In the genomic region with DNA sequence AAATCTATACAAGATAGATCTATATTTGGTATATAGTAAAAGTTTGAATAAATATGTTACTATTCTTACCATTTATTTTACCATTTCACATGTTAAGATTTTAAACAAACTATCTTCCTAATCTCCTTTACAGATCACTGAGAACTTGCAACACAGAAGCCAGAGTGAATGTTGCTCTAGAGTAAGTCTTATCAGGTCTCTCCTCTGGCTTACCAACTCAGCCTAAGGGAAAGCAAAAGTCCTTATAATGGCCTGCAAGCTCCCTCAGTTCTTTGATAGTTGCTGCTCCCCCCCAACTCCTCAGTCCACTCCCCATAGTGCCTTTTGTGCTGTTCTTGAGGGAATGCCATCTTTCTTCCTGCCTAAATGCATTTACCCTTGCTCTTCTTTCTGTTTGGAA, we compare ENCODE assay signal across 25 cellular contexts. TPM values are rescaled to one million over a fixed set of nuclear protein-coding genes. Genes with fewer than 3 reads are reported as not detected.
DNase-seq lines count a peak whose midpoint lies in the region; TF ChIP-seq lines count a peak whose summit lies in the region.
"Had no signal": no experiment of that assay in that cellular context is flagged by ENCODE, and none has a peak within 500 bp of the region (broad histone marks: within the 10 kb centered on the region; RNA-seq: fewer than 3 reads in every experiment).

No MANE protein-coding gene starts in this region.

- TF ChIP-seq POLR2A in erythroblast (IDR thresholded peaks at IDR 0.05; ENCODE audit: low read length), result no peak
- TF ChIP-seq POLR2A in suprapubic skin (IDR thresholded peaks at IDR 0.05), result no peak

- no peaks in the 10 kb centered on the region for H3K27me3 ChIP-seq in Caco-2 (replicated peaks; ENCODE audit: control insufficient read depth, insufficient read depth, low read length)
- no peaks in the 10 kb centered on the region for H3K27me3 ChIP-seq in suprapubic skin
- H3K27me3 ChIP-seq: Peyer's patch had no signal

- in situ Hi-C loops in G401 (cut with HindIII; ENCODE audit: low sequenced_read_pairs), result no loop called here

- POLR2A ChIA-PET in Caco-2 (lab: Charles Lee), result no interaction called here

- intact Hi-C loops in Caco-2 (cut with micrococcal nuclease; ENCODE audit: unreplicated experiment), result no loop called here

- H3K4me3 ChIP-seq in Caco-2 (ENCODE audit: low read depth, low read length), result no peak overlapping the region
- H3K4me3 ChIP-seq in suprapubic skin, result no peak overlapping the region
- H3K4me3 ChIP-seq: A549, Peyer's patch had no signal

- H3K9me3 Mint-ChIP-seq in Caco-2 (ENCODE audit: unreplicated experiment), result no peaks in the 10 kb centered on the region
- H3K9me3 Mint-ChIP-seq in neural crest cell, result peaks cover 4% of the 10 kb centered on the region

- H3K4me1 ChIP-seq in Caco-2 (peaks cover 6% of the 10 kb centered on the region), suprapubic skin (no peaks in the 10 kb centered on the region)
- H3K4me1 ChIP-seq: Peyer's patch had no signal

- H3K4me1 Mint-ChIP-seq in Caco-2 (ENCODE audit: low read depth, unreplicated experiment) (peaks cover 12% of the 10 kb centered on the region), neural crest cell (peaks cover 9% of the 10 kb centered on the region)
- H3K4me1 Mint-ChIP-seq: CD4-positive, alpha-beta memory T cell had no signal

- no peaks in the 10 kb centered on the region for H3K36me3 Mint-ChIP-seq in Caco-2 (ENCODE audit: insufficient read depth, unreplicated experiment)
- H3K36me3 Mint-ChIP-seq in neural crest cell (ENCODE audit: low read depth), result peaks cover 5% of the 10 kb centered on the region
- H3K36me3 Mint-ChIP-seq: CD4-positive, alpha-beta memory T cell had no signal

- CTCF ChIA-PET in Caco-2 (lab: Charles Lee), result no interaction called here

- DNase-seq in Caco-2 (no peak), OCI-M1 (lab: John Stamatoyannopoulos, UW) (peak; percentile 75), erythroblast (lab: John Stamatoyannopoulos, UW) (peak; percentile 11 to 15), neural crest cell (ENCODE audit: low read depth, low spot score) (no peak), DMS53 (lab: John Stamatoyannopoulos, UW) (no peak), 8988T (no peak), suprapubic skin (ENCODE audit: low spot score in 2 of 2) (no peak), G401 (ENCODE audit: low spot score) (no peak)
- DNase-seq: AML-193; C1 segment of cervical spinal cord; CD4-positive, alpha-beta memory T cell; COR-L47; DMS79 treated with DMSO at 0.1 percent for 48 hours; GOT3; HCEC 1CT; Karpas-422; NCI-H1092 treated with DMSO at 0.1 percent for 48 hours; NCI-H1436; NCI-H187; NCI-H446 treated with DMSO at 0.1 percent for 48 hours; NCI-H526; NCI-H82; Peyer's patch; SHP77 treated with DMSO at 0.1 percent for 48 hours had no signal

- H3K27ac Mint-ChIP-seq in Caco-2 (ENCODE audit: unreplicated experiment), result peak overlapping the region; percentile 3
- peak overlapping the region; percentile 6 for H3K27ac Mint-ChIP-seq in neural crest cell (ENCODE audit: unreplicated experiment)
- H3K27ac Mint-ChIP-seq: CD4-positive, alpha-beta memory T cell had no signal

- no peak for TF ChIP-seq CTCF in Caco-2 (IDR thresholded peaks at IDR 0.05; ENCODE audit: insufficient read depth in 1 of 2, low read depth in 1 of 2, low read length in 1 of 2, severe bottlenecking in 1 of 2, unreplicated experiment in 1 of 2)
- TF ChIP-seq CTCF in neural crest cell (conservative IDR thresholded peaks at IDR 0.05), result no peak
- no peak for TF ChIP-seq CTCF in suprapubic skin (IDR thresholded peaks at IDR 0.05)

- H3K4me3 Mint-ChIP-seq in Caco-2 (ENCODE audit: unreplicated experiment) (no peak overlapping the region), neural crest cell (no peak overlapping the region)
- H3K4me3 Mint-ChIP-seq: CD4-positive, alpha-beta memory T cell had no signal

- TF ChIP-seq EP300 in suprapubic skin (IDR thresholded peaks at IDR 0.05), result no peak

- no peaks in the 10 kb centered on the region for H3K9me3 ChIP-seq in Caco-2
- H3K9me3 ChIP-seq in suprapubic skin, result no peaks in the 10 kb centered on the region
- H3K9me3 ChIP-seq: A549, Peyer's patch had no signal

- H3K36me3 ChIP-seq in Caco-2 (ENCODE audit: control insufficient read depth, insufficient read depth, low read length) (no peaks in the 10 kb centered on the region), suprapubic skin (no peaks in the 10 kb centered on the region)
- H3K36me3 ChIP-seq: Peyer's patch had no signal

- no peak overlapping the region for H3K27ac ChIP-seq in suprapubic skin
- H3K27ac ChIP-seq: A549, Peyer's patch had no signal

- H3K27me3 Mint-ChIP-seq in Caco-2 (ENCODE audit: insufficient read depth, unreplicated experiment) (no peaks in the 10 kb centered on the region), neural crest cell (ENCODE audit: low read depth) (no peaks in the 10 kb centered on the region)
- H3K27me3 Mint-ChIP-seq: CD4-positive, alpha-beta memory T cell had no signal

- no TSS peak for BruUV-seq in Caco-2 (replicated peaks; lab: Mats Ljungman, UMichigan)

RNA-seq across cellular contexts. Expression of a gene that starts 25.7 kb away (rescaled TPM):
- total RNA-seq in Caco-2 (2022) (32.9 and 41.1 TPM in 2 replicates), neural crest cell (18.7 and 19.2 TPM in 2 replicates), suprapubic skin (1 to 10 TPM in 2 of 4 donors, under 1 TPM in 2; 0.48 to 2.1 (median 1.2) TPM)
- total RNA-seq in G401 (2014; rRNA removed; shearing (Covaris generic)), result 1.9 and 3.8 TPM in 2 replicates

Comparison
In these comparisons a context has a peak if more than half of its experiments do, and no peak if none do; other contexts are left out.
1. DNase-seq: peak in OCI-M1 (single experiment) and erythroblast (2 of 2); none in Caco-2 (0 of 2), neural crest cell (single experiment), DMS53 (single experiment), 8988T (single experiment), suprapubic skin (0 of 2) and G401 (single experiment).